28 cellular contexts compared by ENCODE assay signal in genomic region chr11:133549796-133550195, GRCh38. TPM values are rescaled to one million over a fixed set of nuclear protein-coding genes. Genes with fewer than 3 reads are reported as not detected.
"Had no signal": no experiment of that assay in that cellular context is flagged by ENCODE, and none has a peak within 500 bp of the region (broad histone marks: within the 10 kb centered on the region; RNA-seq: fewer than 3 reads in every experiment).

No MANE protein-coding gene starts in this region.

- ATAC-seq: activated naive CD4-positive, alpha-beta T cell treated with anti-CD3 and anti-CD28 coated beads, Interleukin-2, amount 50 U/mL, for 72 hours; activated T-cell treated with anti-CD3 and anti-CD28 coated beads, Interleukin-2, amount 50 U/mL, for 72 hours; effector memory CD8-positive, alpha-beta T cell; foreskin keratinocyte; gastrocnemius medialis; WTC11 had no signal

- H3K4me3 ChIP-seq: ascending aorta, esophagus muscularis mucosa, gastrocnemius medialis had no signal

- H3K36me3 ChIP-seq: ascending aorta, esophagus muscularis mucosa, gastrocnemius medialis had no signal

- H3K27me3 ChIP-seq: ascending aorta, foreskin keratinocyte, gastrocnemius medialis had no signal

- DNase-seq: activated CD4-positive, alpha-beta memory T cell treated with anti-CD3 and anti-CD28 coated beads, Interleukin-2, amount 10 ng/mL, durations not matched to agents 7 days and 5 days; activated CD4-positive, alpha-beta T cell treated with anti-CD3 and anti-CD28 coated beads for 1 hour; activated CD4-positive, alpha-beta T cell treated with anti-CD3 and anti-CD28 coated beads for 4 hours; activated CD4-positive, alpha-beta T cell treated with anti-CD3 and anti-CD28 coated beads, Interleukin-2, amount 10 ng/mL, durations not matched to agents 7 days and 5 days; activated CD4-positive, alpha-beta T cell treated with anti-CD3 and anti-CD28 coated beads, Interleukin-2, amount 50 U/mL, for 4 hours; activated CD8-positive, alpha-beta memory T cell treated with anti-CD3 and anti-CD28 coated beads, Interleukin-2, amount 50 U/mL, for 48 hours; activated gamma-delta T cell; activated naive CD4-positive, alpha-beta T cell; activated naive CD4-positive, alpha-beta T cell treated with anti-CD3 and anti-CD28 coated beads, Interleukin-2, amount 10 ng/mL, durations not matched to agents 7 days and 5 days; activated naive CD8-positive, alpha-beta T cell treated with anti-CD3 and anti-CD28 coated beads, Interleukin-2, amount 10 ng/mL, durations not matched to agents 7 days and 5 days; activated T-cell treated with anti-CD3 and anti-CD28 coated beads for 4 hours; activated T-cell treated with anti-CD3 and anti-CD28 coated beads, Interleukin-2, amount 50 U/mL, for 24 hours; activated T-cell treated with anti-CD3 and anti-CD28 coated beads, Interleukin-2, amount 50 U/mL, for 72 hours; caudate nucleus; cortex of kidney; dermis blood vessel endothelial cell; effector CD4-positive, alpha-beta T cell; effector memory CD8-positive, alpha-beta T cell; erythroblast; foreskin keratinocyte; gastrocnemius medialis; T-helper 2 cell had no signal

- H3K27ac ChIP-seq: ascending aorta, esophagus muscularis mucosa, foreskin keratinocyte, gastrocnemius medialis, VCaP had no signal

- H3K9me3 ChIP-seq: ascending aorta, esophagus muscularis mucosa, gastrocnemius medialis had no signal

- H3K4me1 ChIP-seq: ascending aorta, esophagus muscularis mucosa, foreskin keratinocyte, gastrocnemius medialis had no signal

RNA-seq across cellular contexts. Expression of gene OPCML, which starts 17.5 kb away (rescaled TPM):
- total RNA-seq: activated CD4-positive, alpha-beta memory T cell treated with anti-CD3 and anti-CD28 coated beads, Interleukin-2, amount 10 ng/mL, durations not matched to agents 7 days and 5 days; activated CD4-positive, alpha-beta T cell treated with anti-CD3 and anti-CD28 coated beads, Interleukin-2, amount 10 ng/mL, durations not matched to agents 7 days and 5 days; activated naive CD4-positive, alpha-beta T cell treated with anti-CD3 and anti-CD28 coated beads, Interleukin-2, amount 50 U/mL, for 72 hours; activated naive CD8-positive, alpha-beta T cell treated with anti-CD3 and anti-CD28 coated beads, Interleukin-2, amount 10 ng/mL, durations not matched to agents 7 days and 5 days; activated T-cell treated with anti-CD3 and anti-CD28 coated beads, Interleukin-2, amount 50 U/mL, for 72 hours; ascending aorta; bronchial epithelial cell; dermis blood vessel endothelial cell; gastrocnemius medialis had no signal
